14 cellular contexts compared by ENCODE assay signal in the genomic region with DNA sequence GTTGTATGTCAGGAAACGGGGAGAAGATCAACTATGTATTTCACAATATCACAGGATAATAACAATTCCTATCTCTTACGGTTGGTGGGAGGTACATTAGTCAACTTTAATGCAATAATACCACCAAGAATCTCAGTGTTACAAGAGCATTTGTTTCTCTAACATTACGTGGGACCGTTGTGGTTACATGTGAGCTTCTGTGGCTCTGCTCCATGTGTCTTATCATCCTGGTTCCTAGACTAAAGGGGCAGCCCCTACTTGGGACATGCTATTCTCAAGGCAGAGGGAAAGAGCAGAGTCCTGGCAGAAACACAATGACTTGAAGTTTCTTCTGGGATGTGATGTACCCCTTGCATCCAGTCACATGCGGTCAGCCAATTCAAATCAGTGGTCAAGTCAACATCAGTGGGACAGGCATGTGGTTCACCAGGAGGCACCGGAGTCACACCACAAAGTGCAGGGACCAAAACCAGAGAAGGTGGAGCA. TPM values are rescaled to one million over a fixed set of nuclear protein-coding genes. Genes with fewer than 3 reads are reported as not detected.
A peak's percentile ranks its signal among the peaks of the same experiment; 100 is the strongest.
DNase-seq lines count a peak whose midpoint lies in the region; ATAC-seq and TF ChIP-seq lines count a peak whose summit lies in the region.
"Had no signal": no experiment of that assay in that cellular context is flagged by ENCODE, and none has a peak within 500 bp of the region (broad histone marks: within the 10 kb centered on the region; RNA-seq: fewer than 3 reads in every experiment).

No MANE protein-coding gene starts in this region.

- TF ChIP-seq CTCF in endothelial cell (IDR thresholded peaks at IDR 0.05; ENCODE audit: unreplicated experiment) (no peak), tibial nerve (IDR thresholded peaks at IDR 0.05) (no peak), mucosa of descending colon (IDR thresholded peaks at IDR 0.05) (no peak)

- H3K4me1 ChIP-seq in adipocyte (ENCODE audit: control insufficient read depth, insufficient read depth, low read length) (peaks cover 85% of the 10 kb centered on the region), tibial nerve (peaks cover 4 to 86% (median 67%) of the 10 kb centered on the region in 4 donors), mucosa of descending colon (ENCODE audit: low read depth) (peaks cover 11% of the 10 kb centered on the region)

- no peaks in the 10 kb centered on the region for H3K9me3 Mint-ChIP-seq in endothelial cell (ENCODE audit: unreplicated experiment)

- 69 to 75% methylated on average over 6 of the region's 6 CpGs for WGBS in tibial nerve, 2 donors

- H3K9ac ChIP-seq in adipocyte (ENCODE audit: low read length), result peak overlapping the region; percentile 78

- no peak for TF ChIP-seq POLR2A in tibial nerve (IDR thresholded peaks at IDR 0.05)

- intact Hi-C loops in mucosa of descending colon (cut with DNase I, micrococcal nuclease), result no loop called here

- peaks cover under 1% of the 10 kb centered on the region for H3K9me3 ChIP-seq in adipocyte (ENCODE audit: control insufficient read depth, low read length)
- H3K9me3 ChIP-seq in tibial nerve, result peaks cover 0 to 2% (median 0%) of the 10 kb centered on the region in 4 donors
- no peaks in the 10 kb centered on the region for H3K9me3 ChIP-seq in mucosa of descending colon

- peaks cover 32% of the 10 kb centered on the region for H3K4me1 Mint-ChIP-seq in endothelial cell (ENCODE audit: unreplicated experiment)

- H3K27ac ChIP-seq in tibial nerve, result peak overlapping the region; percentile 72 to 97 (median 87)

- H3K27me3 ChIP-seq in adipocyte (replicated peaks; ENCODE audit: control insufficient read depth, insufficient read depth, low read length), result no peaks in the 10 kb centered on the region
- no peaks in the 10 kb centered on the region for H3K27me3 ChIP-seq in tibial nerve

- no peak for ATAC-seq in mucosa of descending colon
- ATAC-seq: HCT116, WTC11 had no signal

- peaks cover 17% of the 10 kb centered on the region for H3K27me3 Mint-ChIP-seq in endothelial cell (ENCODE audit: unreplicated experiment)

- H3K27ac Mint-ChIP-seq in endothelial cell (ENCODE audit: unreplicated experiment), result peak overlapping the region; percentile 70
- H3K27ac Mint-ChIP-seq: WTC11 had no signal

- H3K36me3 ChIP-seq in adipocyte (ENCODE audit: control insufficient read depth, insufficient read depth, low read length, severe bottlenecking) (peaks cover 6% of the 10 kb centered on the region), tibial nerve (peaks cover 0 to 11% (median 0%) of the 10 kb centered on the region in 3 donors), mucosa of descending colon (ENCODE audit: low read depth) (no peaks in the 10 kb centered on the region)

- DNase-seq in adipocyte (ENCODE audit: low read depth) (no peak), endothelial cell (ENCODE audit: low spot score) (no peak), myocyte (ENCODE audit: low read depth) (peak; percentile 88), tibial nerve (ENCODE audit: low spot score in 2 of 2) (peak in 1 of 2 donors; percentile 73), SK-N-DZ (ENCODE audit: low spot score) (no peak), mucosa of descending colon (no peak), foreskin melanocyte (no peak)
- DNase-seq: activated T-cell treated with anti-CD3 and anti-CD28 coated beads for 4 hours; anterior cingulate cortex; NCI-H345; retina; stimulated activated naive CD4-positive, alpha-beta T cell treated with Interleukin-2 at 50 U/mL for 16 hours had no signal

- no peak overlapping the region for H3K4me3 ChIP-seq in adipocyte (ENCODE audit: low read length)
- no peak overlapping the region for H3K4me3 ChIP-seq in tibial nerve
- H3K4me3 ChIP-seq in mucosa of descending colon, result no peak overlapping the region

- H3K4me3 Mint-ChIP-seq in endothelial cell (ENCODE audit: unreplicated experiment), result no peak overlapping the region
- H3K4me3 Mint-ChIP-seq: WTC11 had no signal

- peaks cover 7% of the 10 kb centered on the region for H3K36me3 Mint-ChIP-seq in endothelial cell (ENCODE audit: low read depth, unreplicated experiment)

- TF ChIP-seq EP300 in tibial nerve (IDR thresholded peaks at IDR 0.05), result peak in 1 of 2 donors; percentile 81

RNA-seq across cellular contexts. Expression of a gene that starts 2.5 kb away (rescaled TPM):
- 39.2 TPM for total RNA-seq in endothelial cell (ENCODE audit: unreplicated experiment)
- 25.2 and 25.9 TPM in 2 replicates for total RNA-seq in myocyte
- 6.3 TPM for polyA plus RNA-seq in myocyte (2012)
- 10 to 100 TPM; 23.4 to 30.2 (median 26.0) TPM for total RNA-seq in tibial nerve
- polyA plus RNA-seq in SK-N-DZ (2014; cell fraction: cytosol; rRNA removed), result 47.8 and 50.2 TPM in 2 replicates
- polyA plus RNA-seq in SK-N-DZ (2014; cell fraction: nucleus; rRNA removed), result 31.7 and 41.0 TPM in 2 replicates
- 10 to 100 TPM; 14.6 to 17.7 (median 15.5) TPM for total RNA-seq in mucosa of descending colon

RNA-seq across cellular contexts. Expression of a gene that starts 19.6 kb away (rescaled TPM):
- total RNA-seq in endothelial cell (ENCODE audit: unreplicated experiment), result 22.5 TPM
- total RNA-seq in myocyte, result 37.4 and 55.5 TPM in 2 replicates
- 39.3 TPM for polyA plus RNA-seq in myocyte (2012)
- 1,000 to 10,000 TPM in 1 of 4 donors, 100 to 1,000 TPM in 3; 530 to 1,439 (median 798) TPM for total RNA-seq in tibial nerve
- 1.2 TPM in 2 replicates for polyA plus RNA-seq in SK-N-DZ (2014; cell fraction: cytosol; rRNA removed)
- polyA plus RNA-seq in SK-N-DZ (2014; cell fraction: nucleus; rRNA removed), result 1.6 and 2.9 TPM in 2 replicates
- 10 to 100 TPM; 14.8 to 19.0 (median 18.1) TPM for total RNA-seq in mucosa of descending colon

RNA-seq across cellular contexts. Expression of a gene that starts 38.6 kb away (rescaled TPM):
- total RNA-seq in endothelial cell (ENCODE audit: unreplicated experiment) (9.6 TPM), myocyte (608 and 1,159 TPM in 2 replicates), tibial nerve (100 to 1,000 TPM; 153 to 275 (median 185) TPM), mucosa of descending colon (10 to 100 TPM; 20.0 to 50.6 (median 32.3) TPM)
- polyA plus RNA-seq in myocyte (2012), result 413 TPM
- 4.0 and 4.5 TPM in 2 replicates for polyA plus RNA-seq in SK-N-DZ (2014; cell fraction: cytosol; rRNA removed)
- polyA plus RNA-seq in SK-N-DZ (2014; cell fraction: nucleus; rRNA removed), result 9.5 and 13.3 TPM in 2 replicates
